Comparison of ENCODE assay signal across 8 cellular contexts in genomic region chr6:27672113-27672799, GRCh38.
DNase-seq lines count a peak whose midpoint lies in the region; ATAC-seq and TF ChIP-seq lines count a peak whose summit lies in the region.

No MANE protein-coding gene starts in this region.

- H3K27ac ChIP-seq in left ventricle myocardium inferior (replicated peaks) (no peak overlapping the region), ascending aorta (no peak overlapping the region)

- peaks cover 3% of the 10 kb centered on the region for H3K36me3 Mint-ChIP-seq in activated T-helper 1 cell treated with anti-CD3 and anti-CD28 coated beads, Interleukin-12 subunit alpha, Interleukin-12 subunit beta, Interleukin-2, Interleukin-4 antibody, amounts not matched to agents 30 ng/mL and 10 ng/mL and 1 ng/mL, durations not matched to agents 14 hours and 24 hours and 36 hours (ENCODE audit: low read depth)

- peaks cover 13% of the 10 kb centered on the region for H3K9me3 Mint-ChIP-seq in activated T-helper 1 cell treated with anti-CD3 and anti-CD28 coated beads, Interleukin-12 subunit alpha, Interleukin-12 subunit beta, Interleukin-2, Interleukin-4 antibody, amounts not matched to agents 30 ng/mL and 10 ng/mL and 1 ng/mL, durations not matched to agents 14 hours and 24 hours and 36 hours

- H3K36me3 ChIP-seq in left ventricle myocardium inferior (no peaks in the 10 kb centered on the region), ascending aorta (no peaks in the 10 kb centered on the region)

- intact Hi-C loops in activated T-helper 1 cell treated with anti-CD3 and anti-CD28 coated beads, Interleukin-12 subunit alpha, Interleukin-12 subunit beta, Interleukin-2, Interleukin-4 antibody, amounts not matched to agents 30 ng/mL and 10 ng/mL and 1 ng/mL, durations not matched to agents 14 hours and 24 hours and 36 hours (cut with micrococcal nuclease) = loop anchor here (5.0 to 10.0 kb wide), 4 partner anchors 375 to 533 kb away; no protein-coding TSS in a partner anchor
- intact Hi-C loops in left ventricle myocardium inferior (cut with micrococcal nuclease) = no loop called here
- intact Hi-C loops in ascending aorta (cut with DNase I) = no loop called here

- H3K4me1 Mint-ChIP-seq in activated T-helper 1 cell treated with anti-CD3 and anti-CD28 coated beads, Interleukin-12 subunit alpha, Interleukin-12 subunit beta, Interleukin-2, Interleukin-4 antibody, amounts not matched to agents 30 ng/mL and 10 ng/mL and 1 ng/mL, durations not matched to agents 14 hours and 24 hours and 36 hours (ENCODE audit: low read depth) = peaks cover 53% of the 10 kb centered on the region

- peak overlapping the region; percentile 28 for H3K4me3 Mint-ChIP-seq in activated T-helper 1 cell treated with anti-CD3 and anti-CD28 coated beads, Interleukin-12 subunit alpha, Interleukin-12 subunit beta, Interleukin-2, Interleukin-4 antibody, amounts not matched to agents 30 ng/mL and 10 ng/mL and 1 ng/mL, durations not matched to agents 14 hours and 24 hours and 36 hours

- peak; percentile 52 for DNase-seq in stimulated activated CD4-positive, alpha-beta T cell treated with anti-CD3 and anti-CD28 coated beads, Interleukin-1b, Interleukin-23, amount 100 ng/mL, for 48 hours
- no peak for DNase-seq in stimulated activated CD4-positive, alpha-beta T cell treated with anti-CD3 and anti-CD28 coated beads, Interleukin-12 subunit alpha, Interleukin-12 subunit beta, amount 100 ng/mL, for 4 hours
- peak; percentile 57 for DNase-seq in NCI-H2081 treated with DMSO at 0.1 percent for 48 hours (lab: John Stamatoyannopoulos, UW)
- DNase-seq in activated T-helper 1 cell treated with anti-CD3 and anti-CD28 coated beads, Interleukin-12 subunit alpha, Interleukin-12 subunit beta, Interleukin-2, Interleukin-4 antibody, amounts not matched to agents 30 ng/mL and 10 ng/mL and 1 ng/mL, durations not matched to agents 14 hours and 24 hours and 36 hours (ENCODE audit: low spot score) = peak; percentile 29
- peak; percentile 40 for DNase-seq in inferior parietal cortex (ENCODE audit: extremely low spot score)
- no peak for DNase-seq in left ventricle myocardium inferior
- no peak for DNase-seq in ascending aorta (ENCODE audit: low spot score in 2 of 2)

- H3K27ac Mint-ChIP-seq in activated T-helper 1 cell treated with anti-CD3 and anti-CD28 coated beads, Interleukin-12 subunit alpha, Interleukin-12 subunit beta, Interleukin-2, Interleukin-4 antibody, amounts not matched to agents 30 ng/mL and 10 ng/mL and 1 ng/mL, durations not matched to agents 14 hours and 24 hours and 36 hours = peak overlapping the region; percentile 29

- H3K4me3 ChIP-seq in left ventricle myocardium inferior (no peak overlapping the region), ascending aorta (no peak overlapping the region)

- H3K9me3 ChIP-seq in left ventricle myocardium inferior (replicated peaks) (no peaks in the 10 kb centered on the region), ascending aorta (no peaks in the 10 kb centered on the region)

- no peaks in the 10 kb centered on the region for H3K4me1 ChIP-seq in left ventricle myocardium inferior
- H3K4me1 ChIP-seq in ascending aorta = no peaks in the 10 kb centered on the region

- ATAC-seq in HG02623 (IDR thresholded peaks at IDR 0.05; ENCODE audit: unreplicated experiment) = peak; percentile 30

- no peak for TF ChIP-seq CTCF in left ventricle myocardium inferior (IDR thresholded peaks at IDR 0.05; ENCODE audit: borderline replicate concordance)
- TF ChIP-seq CTCF in ascending aorta (IDR thresholded peaks at IDR 0.05) = no peak

- H3K27me3 Mint-ChIP-seq in activated T-helper 1 cell treated with anti-CD3 and anti-CD28 coated beads, Interleukin-12 subunit alpha, Interleukin-12 subunit beta, Interleukin-2, Interleukin-4 antibody, amounts not matched to agents 30 ng/mL and 10 ng/mL and 1 ng/mL, durations not matched to agents 14 hours and 24 hours and 36 hours (ENCODE audit: insufficient read depth) = peaks cover 73% of the 10 kb centered on the region

- H3K27me3 ChIP-seq in left ventricle myocardium inferior (ENCODE audit: low read depth) = peaks cover 100% of the 10 kb centered on the region
- H3K27me3 ChIP-seq in ascending aorta = no peaks in the 10 kb centered on the region

Comparison
In these comparisons a context has a peak if more than half of its experiments do, and no peak if none do; other contexts are left out.
1. DNase-seq: peak in stimulated activated CD4-positive, alpha-beta T cell treated with anti-CD3 and anti-CD28 coated beads, Interleukin-1b, Interleukin-23, amount 100 ng/mL, for 48 hours (single experiment), NCI-H2081 treated with DMSO at 0.1 percent for 48 hours (single experiment), activated T-helper 1 cell treated with anti-CD3 and anti-CD28 coated beads, Interleukin-12 subunit alpha, Interleukin-12 subunit beta, Interleukin-2, Interleukin-4 antibody, amounts not matched to agents 30 ng/mL and 10 ng/mL and 1 ng/mL, durations not matched to agents 14 hours and 24 hours and 36 hours (single experiment) and inferior parietal cortex (single experiment); none in stimulated activated CD4-positive, alpha-beta T cell treated with anti-CD3 and anti-CD28 coated beads, Interleukin-12 subunit alpha, Interleukin-12 subunit beta, amount 100 ng/mL, for 4 hours (single experiment), left ventricle myocardium inferior (single experiment) and ascending aorta (0 of 2).